15 cellular contexts compared by ENCODE assay signal in the genomic region with DNA sequence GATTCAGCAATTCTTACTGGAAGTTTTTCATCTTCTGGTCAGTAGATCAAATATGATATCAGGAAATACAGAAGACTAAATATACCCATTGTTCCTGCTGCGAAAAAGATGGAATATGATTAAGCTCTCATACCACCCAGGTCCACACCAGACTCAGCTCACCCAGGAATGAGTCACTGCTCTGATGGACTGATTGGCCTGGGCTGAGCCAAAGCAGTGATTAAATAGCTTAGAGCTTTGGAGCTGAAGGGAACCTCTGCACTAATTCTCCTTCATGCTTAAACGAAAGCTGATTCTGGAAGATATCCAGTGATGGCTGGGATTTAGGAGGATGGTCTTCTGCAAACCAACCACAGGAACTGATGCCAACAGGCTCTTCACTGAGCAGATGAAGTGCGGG.
DNase-seq lines count a peak whose midpoint lies in the region; ATAC-seq and TF ChIP-seq lines count a peak whose summit lies in the region.
"Had no signal": no experiment of that assay in that cellular context is flagged by ENCODE, and none has a peak within 500 bp of the region (broad histone marks: within the 10 kb centered on the region; RNA-seq: fewer than 3 reads in every experiment).

No MANE protein-coding gene starts in this region.

- no peak overlapping the region for H3K4me3 ChIP-seq in fibroblast of lung (replicated peaks in 1 of 4; ENCODE audit: control extremely low read depth in 1 of 4, insufficient read depth in 1 of 4, low read depth in 3 of 4, low read length in 4 of 4)
- H3K4me3 ChIP-seq: stomach had no signal

- no peaks in the 10 kb centered on the region for H3K79me2 ChIP-seq in fibroblast of lung (ENCODE audit: control insufficient read depth, insufficient read depth, low read length)

- no peak overlapping the region for H3K4me2 ChIP-seq in fibroblast of lung (ENCODE audit: extremely low read depth, insufficient read depth, low read length)

- peak; percentile 31 for DNase-seq in DMS53 (lab: John Stamatoyannopoulos, UW)
- DNase-seq in DMS53 treated with DMSO at 0.1 percent for 48 hours (lab: John Stamatoyannopoulos, UW; ENCODE audit: unreplicated experiment): no peak
- peak; percentile 69 for DNase-seq in RKO (ENCODE audit: low spot score)
- peak; percentile 80 to 98 for DNase-seq in fibroblast of lung (ENCODE audit: low read depth in 2 of 2)
- peak; percentile 31 for DNase-seq in stromal cell of bone marrow (ENCODE audit: low read depth)
- DNase-seq in NCI-H187 treated with DMSO at 0.1 percent for 48 hours (lab: John Stamatoyannopoulos, UW): no peak
- DNase-seq: Kasumi-1; stimulated activated CD4-positive, alpha-beta T cell treated with anti-CD3 and anti-CD28 coated beads, Interleukin-4, amount 100 ng/mL, for 1 hour; stomach had no signal

- ATAC-seq in GM21619 (IDR thresholded peaks at IDR 0.05; ENCODE audit: unreplicated experiment) (no peak), HG03442 (IDR thresholded peaks at IDR 0.05; ENCODE audit: unreplicated experiment) (no peak)
- ATAC-seq: left lobe of liver, WTC11 had no signal

- H3K36me3 ChIP-seq in fibroblast of lung (ENCODE audit: control insufficient read depth, insufficient read depth, low read length): no peaks in the 10 kb centered on the region
- H3K36me3 ChIP-seq: neutrophil, stomach had no signal

- H3K4me1 ChIP-seq in fibroblast of lung (ENCODE audit: control insufficient read depth, extremely low read depth, insufficient read depth, low read length): no peaks in the 10 kb centered on the region
- H3K4me1 ChIP-seq: stomach had no signal

- TF ChIP-seq CTCF in fibroblast of lung (conservative IDR thresholded peaks at IDR 0.05 in 1 of 2, IDR thresholded peaks at IDR 0.05 in 1 of 2; ENCODE audit: low read depth in 1 of 2, low read length in 2 of 2): no peak

- no peak overlapping the region for H3K27ac ChIP-seq in fibroblast of lung (ENCODE audit: insufficient read depth, low read length)
- H3K27ac ChIP-seq: 22Rv1, neutrophil, stomach had no signal

- no peaks in the 10 kb centered on the region for H4K20me1 ChIP-seq in fibroblast of lung (ENCODE audit: control insufficient read depth, extremely low read depth, insufficient read depth, low read length)

- no peaks in the 10 kb centered on the region for H3K9me3 ChIP-seq in fibroblast of lung (ENCODE audit: control insufficient read depth, insufficient read depth, low read depth, low read length)
- H3K9me3 ChIP-seq: neutrophil, stomach had no signal

- no peaks in the 10 kb centered on the region for H3K27me3 ChIP-seq in fibroblast of lung (ENCODE audit: control insufficient read depth, insufficient read depth, low read length)
- H3K27me3 ChIP-seq: neutrophil, stomach had no signal

- H3K9ac ChIP-seq in fibroblast of lung (ENCODE audit: insufficient read depth, low read length): no peak overlapping the region

- H2AFZ ChIP-seq in fibroblast of lung (ENCODE audit: low read length): no peak overlapping the region

Comparison
In these comparisons a context has a peak if more than half of its experiments do, and no peak if none do; other contexts are left out.
1. DNase-seq: peak in DMS53 (single experiment), RKO (single experiment), fibroblast of lung (2 of 2) and stromal cell of bone marrow (single experiment); none in DMS53 treated with DMSO at 0.1 percent for 48 hours (single experiment) and NCI-H187 treated with DMSO at 0.1 percent for 48 hours (single experiment).